Comparison of ENCODE assay signal across 1 cellular context in the genomic region with DNA sequence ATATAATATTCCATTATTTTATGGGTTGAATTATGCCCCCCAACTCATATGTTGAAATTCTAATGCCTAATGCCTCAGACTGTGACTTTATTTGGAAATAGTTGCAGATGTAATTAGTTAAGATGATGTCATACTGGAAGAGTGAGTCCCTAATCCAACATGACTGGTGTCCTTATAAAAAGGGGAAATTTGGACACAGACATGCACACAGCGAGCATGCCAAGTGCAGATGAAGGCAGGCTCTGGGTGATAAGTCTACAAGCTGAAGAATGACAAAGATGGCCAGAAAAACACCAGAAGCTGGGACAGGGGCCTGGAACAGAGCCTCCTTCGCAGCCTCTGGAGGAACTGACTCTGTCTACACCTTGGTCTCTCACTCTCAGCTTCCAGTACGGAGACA.
A peak's percentile ranks its signal among the peaks of the same experiment; 100 is the strongest.
TF ChIP-seq lines count a peak whose summit lies in the region.

No MANE protein-coding gene starts in this region.

TF ChIP-seq in HEK293, 187 proteins besides CTCF, POLR2A, EP300 and RAD21 (continued from another document):
- TF ChIP-seq ATF2 (tag by site-specific recombination; IDR thresholded peaks at IDR 0.05; ENCODE audit: low read depth), result peak; percentile 54; the same call in 1 of the 2 replicates
